In the genomic region with DNA sequence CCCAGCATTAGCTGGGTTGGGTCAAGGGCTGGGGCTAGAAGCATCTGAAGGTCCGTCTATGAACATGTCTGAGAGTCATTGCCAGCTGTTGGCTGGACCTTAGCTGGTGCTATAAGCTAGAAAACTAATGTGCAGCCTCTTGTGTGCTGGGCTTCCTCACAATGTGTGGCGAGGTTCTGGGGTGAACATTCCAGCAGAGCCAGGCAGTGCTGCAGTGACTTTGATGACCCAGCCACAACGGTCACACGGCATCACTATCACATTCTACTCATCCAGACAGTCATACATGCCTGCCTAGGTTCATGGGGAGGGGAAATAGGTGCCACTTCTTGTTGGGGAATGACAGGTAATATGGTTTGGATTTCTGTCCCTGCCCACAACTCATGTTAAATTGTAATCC, we compare ENCODE assay signal across 7 cellular contexts.
"Had no signal": no experiment of that assay in that cellular context is flagged by ENCODE, and none has a peak within 500 bp of the region (broad histone marks: within the 10 kb centered on the region; RNA-seq: fewer than 3 reads in every experiment).

No MANE protein-coding gene starts in this region.

- H3K4me3 ChIP-seq: GM23338 had no signal

- FAIRE-seq: H1, H54, HTR-8/SVneo had no signal

- DNase-seq: H9, HCEC 1CT, IMR-90 had no signal

- ATAC-seq: GM23338 had no signal
